ENCODE assay signal across 20 cellular contexts in the genomic region with DNA sequence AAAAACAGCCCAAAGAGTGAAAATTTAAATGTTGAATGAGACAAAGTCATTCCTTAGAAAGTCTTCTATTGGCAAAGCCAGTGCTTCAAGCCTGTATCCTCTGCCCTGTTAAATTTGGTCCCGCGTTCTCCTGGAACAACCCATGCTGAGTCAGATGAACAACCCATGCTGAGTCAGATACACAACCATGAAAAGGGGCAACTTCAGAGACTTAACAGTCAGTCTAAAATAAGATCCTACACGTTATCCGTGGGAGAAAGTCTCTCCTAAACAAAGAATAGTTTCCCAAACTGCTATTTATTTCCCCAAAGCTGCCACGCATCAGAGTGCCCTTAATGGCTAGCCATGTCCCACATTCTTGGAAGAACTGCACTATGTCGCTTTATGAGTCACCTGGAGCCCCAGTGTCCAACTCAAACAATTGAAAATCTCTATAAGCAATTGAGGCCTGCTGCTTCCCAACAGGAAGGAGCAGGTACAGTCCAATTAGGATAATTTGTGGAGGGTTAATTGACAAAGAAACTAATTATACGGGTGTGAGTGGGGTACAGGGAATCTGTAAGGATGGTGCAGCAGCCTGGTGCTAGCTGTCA.
DNase-seq lines count a peak whose midpoint lies in the region; ATAC-seq, FAIRE-seq and TF ChIP-seq lines count a peak whose summit lies in the region.
"Had no signal": no experiment of that assay in that cellular context is flagged by ENCODE, and none has a peak within 500 bp of the region (broad histone marks: within the 10 kb centered on the region; RNA-seq: fewer than 3 reads in every experiment).

No MANE protein-coding gene starts in this region.

- no peak overlapping the region for H3K27ac Mint-ChIP-seq in WTC11
- no peak overlapping the region for H3K27ac Mint-ChIP-seq in neural progenitor cell
- no peak overlapping the region for H3K27ac Mint-ChIP-seq in stimulated activated memory B cell treated with anti-CD40 and anti-IgM and Interleukin-4, amounts not matched to agents 10 μg/mL and 1 μg/mL and 100 μg/mL, for 72 hours
- H3K27ac Mint-ChIP-seq: activated CD8-positive, alpha-beta T cell treated with anti-CD3 and anti-CD28 coated beads for 36 hours had no signal

- ATAC-seq in GM21619 (IDR thresholded peaks at IDR 0.05; ENCODE audit: unreplicated experiment) (no peak), WTC11 (no peak)
- no peak for ATAC-seq in stimulated activated memory B cell treated with anti-CD40 and anti-IgM and Interleukin-4, amounts not matched to agents 10 μg/mL and 1 μg/mL and 100 μg/mL, for 72 hours
- ATAC-seq: activated CD8-positive, alpha-beta T cell treated with anti-CD3 and anti-CD28 coated beads for 36 hours had no signal

- H3K4me1 ChIP-seq in keratinocyte (ENCODE audit: control insufficient read depth, extremely low read depth, insufficient read depth, low read length) (peaks cover 3% of the 10 kb centered on the region), neural progenitor cell (no peaks in the 10 kb centered on the region)
- H3K4me1 ChIP-seq: adrenal gland, esophagus squamous epithelium, SJSA1 had no signal

- no peaks in the 10 kb centered on the region for H3F3A ChIP-seq in neural progenitor cell (ENCODE audit: low read depth)

- no peaks in the 10 kb centered on the region for H3K9me3 Mint-ChIP-seq in WTC11
- H3K9me3 Mint-ChIP-seq in neural progenitor cell = no peaks in the 10 kb centered on the region
- no peaks in the 10 kb centered on the region for H3K9me3 Mint-ChIP-seq in stimulated activated memory B cell treated with anti-CD40 and anti-IgM and Interleukin-4, amounts not matched to agents 10 μg/mL and 1 μg/mL and 100 μg/mL, for 72 hours
- H3K9me3 Mint-ChIP-seq: activated CD8-positive, alpha-beta T cell treated with anti-CD3 and anti-CD28 coated beads for 36 hours had no signal

- no peaks in the 10 kb centered on the region for H3K27me3 ChIP-seq in keratinocyte (ENCODE audit: control insufficient read depth, extremely low read depth, insufficient read depth, low read length)
- no peaks in the 10 kb centered on the region for H3K27me3 ChIP-seq in neural progenitor cell
- H3K27me3 ChIP-seq: adrenal gland, esophagus squamous epithelium, SJSA1, stomach had no signal

- H3K4me2 ChIP-seq in keratinocyte (ENCODE audit: control insufficient read depth, extremely low read depth, insufficient read depth, low read depth, low read length) = no peak overlapping the region
- H3K4me2 ChIP-seq in neural progenitor cell = no peak overlapping the region

- FAIRE-seq in keratinocyte (lab: Jason Lieb, UNC) = no peak
- FAIRE-seq: GM18507, urothelium cell line had no signal

- H3K4me3 ChIP-seq in keratinocyte (ENCODE audit: control insufficient read depth in 2 of 3, extremely low read depth in 1 of 3, insufficient read depth in 2 of 3, low read depth in 1 of 3, low read length in 3 of 3) (no peak overlapping the region), neural progenitor cell (no peak overlapping the region)
- H3K4me3 ChIP-seq: adrenal gland, coronary artery, esophagus squamous epithelium, left ventricle myocardium inferior, SJSA1, stomach had no signal

- POLR2A ChIA-PET in WTC11 (lab: Charles Lee) = no interaction called here

- H3K27ac ChIP-seq in keratinocyte (ENCODE audit: control insufficient read depth, insufficient read depth, low read length) (no peak overlapping the region), neural progenitor cell (no peak overlapping the region)
- H3K27ac ChIP-seq: adrenal gland, coronary artery, esophagus squamous epithelium, HL-60, left ventricle myocardium inferior, SJSA1, stomach had no signal

- H3K79me2 ChIP-seq in keratinocyte (ENCODE audit: control insufficient read depth, insufficient read depth, low read length) (no peaks in the 10 kb centered on the region), neural progenitor cell (ENCODE audit: low read depth) (no peaks in the 10 kb centered on the region)

- DNase-seq in AG08395 (ENCODE audit: low spot score) (peak; percentile 80), HS-5 (ENCODE audit: low read depth) (peak; percentile 53), astrocyte of the hippocampus (ENCODE audit: low read depth, low spot score) (peak; percentile 60), keratinocyte (ENCODE audit: low read depth, low spot score) (peak; percentile 5), WTC11 (ENCODE audit: low spot score) (no peak), neural progenitor cell (ENCODE audit: low spot score) (no peak)
- DNase-seq: activated CD8-positive, alpha-beta T cell treated with anti-CD3 and anti-CD28 coated beads for 36 hours; esophagus squamous epithelium; left ventricle myocardium inferior; NCI-H1694 treated with DMSO at 0.1 percent for 48 hours; NCI-H446 had no signal

- H3K36me3 ChIP-seq in keratinocyte (ENCODE audit: control insufficient read depth in 2 of 2, extremely low read depth in 1 of 2, insufficient read depth in 2 of 2, low read length in 2 of 2) = no peaks in the 10 kb centered on the region
- no peaks in the 10 kb centered on the region for H3K36me3 ChIP-seq in neural progenitor cell
- H3K36me3 ChIP-seq: adrenal gland, left ventricle myocardium inferior, SJSA1 had no signal

- H3K27me3 Mint-ChIP-seq in WTC11 (ENCODE audit: low read depth) (no peaks in the 10 kb centered on the region), neural progenitor cell (ENCODE audit: insufficient read depth, low read depth) (peaks cover 3% of the 10 kb centered on the region)
- H3K27me3 Mint-ChIP-seq in stimulated activated memory B cell treated with anti-CD40 and anti-IgM and Interleukin-4, amounts not matched to agents 10 μg/mL and 1 μg/mL and 100 μg/mL, for 72 hours = no peaks in the 10 kb centered on the region
- H3K27me3 Mint-ChIP-seq: activated CD8-positive, alpha-beta T cell treated with anti-CD3 and anti-CD28 coated beads for 36 hours had no signal

- TF ChIP-seq CTCF in keratinocyte (optimal IDR thresholded peaks at IDR 0.05 in 1 of 3, IDR thresholded peaks at IDR 0.05 in 1 of 3, conservative IDR thresholded peaks at IDR 0.05 in 1 of 3; ENCODE audit: extremely low read depth in 1 of 3, insufficient read depth in 2 of 3, low read length in 3 of 3) = no peak
- TF ChIP-seq CTCF in WTC11 (IDR thresholded peaks at IDR 0.05) = no peak
- TF ChIP-seq CTCF in neural progenitor cell (IDR thresholded peaks at IDR 0.05) = no peak

- CTCF ChIA-PET in WTC11 (lab: Charles Lee) = no interaction called here

- H2AFZ ChIP-seq in keratinocyte (ENCODE audit: control insufficient read depth, low read length) (no peak overlapping the region), neural progenitor cell (replicated peaks) (no peak overlapping the region)

- no peak overlapping the region for H3K4me3 Mint-ChIP-seq in WTC11
- no peak overlapping the region for H3K4me3 Mint-ChIP-seq in neural progenitor cell
- no peak overlapping the region for H3K4me3 Mint-ChIP-seq in stimulated activated memory B cell treated with anti-CD40 and anti-IgM and Interleukin-4, amounts not matched to agents 10 μg/mL and 1 μg/mL and 100 μg/mL, for 72 hours
- H3K4me3 Mint-ChIP-seq: activated CD8-positive, alpha-beta T cell treated with anti-CD3 and anti-CD28 coated beads for 36 hours had no signal

- no peaks in the 10 kb centered on the region for H3K36me3 Mint-ChIP-seq in WTC11
- peaks cover 24% of the 10 kb centered on the region for H3K36me3 Mint-ChIP-seq in neural progenitor cell
- H3K36me3 Mint-ChIP-seq in stimulated activated memory B cell treated with anti-CD40 and anti-IgM and Interleukin-4, amounts not matched to agents 10 μg/mL and 1 μg/mL and 100 μg/mL, for 72 hours = peaks cover 62% of the 10 kb centered on the region

- H3K9me3 ChIP-seq in keratinocyte (ENCODE audit: control insufficient read depth, low read depth, low read length) = no peaks in the 10 kb centered on the region
- no peaks in the 10 kb centered on the region for H3K9me3 ChIP-seq in neural progenitor cell (ENCODE audit: low read depth)
- H3K9me3 ChIP-seq: adrenal gland, esophagus squamous epithelium, left ventricle myocardium inferior, SJSA1, stomach had no signal

- H3K4me1 Mint-ChIP-seq in WTC11 = no peaks in the 10 kb centered on the region
- H3K4me1 Mint-ChIP-seq in neural progenitor cell = no peaks in the 10 kb centered on the region
- H3K4me1 Mint-ChIP-seq in stimulated activated memory B cell treated with anti-CD40 and anti-IgM and Interleukin-4, amounts not matched to agents 10 μg/mL and 1 μg/mL and 100 μg/mL, for 72 hours = peaks cover 23% of the 10 kb centered on the region

- no peak overlapping the region for H3K9ac ChIP-seq in keratinocyte (ENCODE audit: control insufficient read depth, extremely low read depth, insufficient read depth, low read length)
- H3K9ac ChIP-seq in neural progenitor cell = no peak overlapping the region

- H4K20me1 ChIP-seq in keratinocyte (ENCODE audit: control insufficient read depth, extremely low read depth, insufficient read depth, low read length) = no peaks in the 10 kb centered on the region
- no peaks in the 10 kb centered on the region for H4K20me1 ChIP-seq in neural progenitor cell (ENCODE audit: low read depth)

- dilution Hi-C loops in keratinocyte (cut with MboI; ENCODE audit: extremely low pct_ligation_motif_present, low sequenced_read_pairs) = no loop called here

- H3K9me1 ChIP-seq in keratinocyte (ENCODE audit: control insufficient read depth, extremely low read depth, insufficient read depth, low read length) = no peaks in the 10 kb centered on the region

TF ChIP-seq in WTC11, 78 proteins besides CTCF, POLR2A, EP300 and RAD21:
- no peak for TF ChIP-seq FOXP1 (CRISPR knock-in tag; IDR thresholded peaks at IDR 0.05; ENCODE audit: borderline replicate concordance)
- no peak for TF ChIP-seq FOXJ3 (CRISPR knock-in tag; IDR thresholded peaks at IDR 0.05; ENCODE audit: borderline replicate concordance)

Comparison
In these comparisons a context has a peak if more than half of its experiments do, and no peak if none do; other contexts are left out.
1. DNase-seq: peak in AG08395 (single experiment), HS-5 (single experiment), astrocyte of the hippocampus (single experiment) and keratinocyte (single experiment); none in WTC11 (single experiment) and neural progenitor cell (single experiment).